ENCODE assay signal across 12 cellular contexts in the genomic region with DNA sequence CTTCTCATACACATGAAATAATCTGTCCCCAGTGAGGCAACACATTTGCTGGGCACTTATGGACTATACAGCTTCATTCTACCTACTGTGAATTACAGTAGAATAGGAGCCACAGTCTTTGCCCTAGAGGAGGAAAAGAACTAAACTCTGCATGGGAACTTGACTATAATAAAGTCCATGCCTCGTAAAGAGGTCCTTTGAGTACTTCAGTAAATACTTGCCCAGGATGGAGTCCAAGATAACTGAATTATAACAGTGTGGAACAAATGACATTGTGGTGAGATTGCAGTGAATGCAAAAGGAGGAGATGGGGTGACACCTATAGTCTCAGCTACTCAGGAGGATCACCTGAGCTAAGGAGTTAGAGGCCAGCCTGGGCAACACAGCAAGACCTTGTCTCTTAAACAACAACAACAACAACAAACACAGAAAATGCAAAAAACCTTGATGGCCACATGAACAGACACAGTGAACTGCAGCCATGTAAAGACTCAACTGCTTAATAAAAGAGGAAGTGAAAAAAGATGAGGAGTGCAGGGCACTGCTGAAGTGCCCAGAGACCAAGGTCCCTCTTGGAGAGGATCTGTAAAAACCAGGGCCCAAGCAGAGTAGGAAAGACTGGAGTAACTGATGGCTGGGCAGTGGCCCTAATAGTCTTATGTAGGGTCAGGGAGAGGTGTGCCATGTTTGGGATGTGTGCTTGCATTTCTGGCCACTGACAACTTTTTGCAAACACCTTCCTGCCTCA. TPM values are rescaled to one million over a fixed set of nuclear protein-coding genes. Genes with fewer than 3 reads are reported as not detected.
DNase-seq lines count a peak whose midpoint lies in the region; ATAC-seq and TF ChIP-seq lines count a peak whose summit lies in the region.
"Had no signal": no experiment of that assay in that cellular context is flagged by ENCODE, and none has a peak within 500 bp of the region (broad histone marks: within the 10 kb centered on the region; RNA-seq: fewer than 3 reads in every experiment).

No MANE protein-coding gene starts in this region.

- peaks cover 57% of the 10 kb centered on the region for H3K4me1 Mint-ChIP-seq in CD4-positive, alpha-beta T cell (ENCODE audit: low read depth)
- H3K4me1 Mint-ChIP-seq in brain, result peaks cover 79% of the 10 kb centered on the region
- H3K4me1 Mint-ChIP-seq in stimulated activated naive CD8-positive, alpha-beta T cell treated with anti-CD3 and anti-CD28 coated beads, Interleukin-15, amount 100 ng/mL, for 72 hours, result peaks cover 48% of the 10 kb centered on the region

- DNase-seq in CD4-positive, alpha-beta T cell, result no peak
- DNase-seq in Kasumi-1 (lab: John Stamatoyannopoulos, UW), result peak; percentile 28 to 41
- DNase-seq in HT-29 (ENCODE audit: low spot score), result no peak
- DNase-seq in HCEC 1CT, result no peak
- no peak for DNase-seq in A172 (ENCODE audit: low spot score)
- no peak for DNase-seq in stimulated activated naive CD8-positive, alpha-beta T cell treated with anti-CD3 and anti-CD28 coated beads, Interleukin-15, amount 100 ng/mL, for 72 hours
- DNase-seq: activated effector memory CD4-positive, alpha-beta T cell treated with Interleukin-2 at 50 U/mL for 16 hours; NCI-H446 treated with DMSO at 0.1 percent for 48 hours; T-helper 17 cell had no signal

- H3K36me3 Mint-ChIP-seq in CD4-positive, alpha-beta T cell (ENCODE audit: low read depth), result peaks cover 57% of the 10 kb centered on the region
- peaks cover 9% of the 10 kb centered on the region for H3K36me3 Mint-ChIP-seq in brain

- no peaks in the 10 kb centered on the region for H3K9me3 Mint-ChIP-seq in CD4-positive, alpha-beta T cell
- no peaks in the 10 kb centered on the region for H3K9me3 Mint-ChIP-seq in brain
- no peaks in the 10 kb centered on the region for H3K9me3 Mint-ChIP-seq in stimulated activated naive CD8-positive, alpha-beta T cell treated with anti-CD3 and anti-CD28 coated beads, Interleukin-15, amount 100 ng/mL, for 72 hours

- intact Hi-C loops in CD4-positive, alpha-beta T cell (cut with DNase I, micrococcal nuclease), result no loop called here

- POLR2A ChIA-PET in CD4-positive, alpha-beta T cell (lab: Charles Lee), result no interaction called here

- H3K27me3 ChIP-seq in CD4-positive, alpha-beta T cell (ENCODE audit: control insufficient read depth, insufficient read depth, low read length), result no peaks in the 10 kb centered on the region

- no peak overlapping the region for H3K27ac Mint-ChIP-seq in CD4-positive, alpha-beta T cell
- peak overlapping the region in 3 of 5 experiments; percentile 12 to 32 (median 30) for H3K27ac Mint-ChIP-seq in brain
- peak overlapping the region in 1 of 2 donors; percentile 79 for H3K27ac Mint-ChIP-seq in stimulated activated naive CD8-positive, alpha-beta T cell treated with anti-CD3 and anti-CD28 coated beads, Interleukin-15, amount 100 ng/mL, for 72 hours
- H3K27ac Mint-ChIP-seq: T-helper 17 cell had no signal

- H3K27me3 Mint-ChIP-seq in CD4-positive, alpha-beta T cell, result no peaks in the 10 kb centered on the region
- peaks cover 23% of the 10 kb centered on the region for H3K27me3 Mint-ChIP-seq in brain
- no peaks in the 10 kb centered on the region for H3K27me3 Mint-ChIP-seq in stimulated activated naive CD8-positive, alpha-beta T cell treated with anti-CD3 and anti-CD28 coated beads, Interleukin-15, amount 100 ng/mL, for 72 hours
- H3K27me3 Mint-ChIP-seq: T-helper 17 cell had no signal

- no peak for TF ChIP-seq CTCF in CD4-positive, alpha-beta T cell (IDR thresholded peaks at IDR 0.05)
- TF ChIP-seq CTCF in brain (conservative IDR thresholded peaks at IDR 0.05), result no peak

- CTCF ChIA-PET in CD4-positive, alpha-beta T cell (lab: Charles Lee), result no interaction called here

- H3K9me3 ChIP-seq in CD4-positive, alpha-beta T cell (ENCODE audit: control insufficient read depth, low read length), result no peaks in the 10 kb centered on the region

- no peak for ATAC-seq in CD4-positive, alpha-beta T cell (ENCODE audit: poor library complexity)
- ATAC-seq in GM21423 (IDR thresholded peaks at IDR 0.05; ENCODE audit: unreplicated experiment), result peak; percentile 47
- ATAC-seq in stimulated activated naive CD8-positive, alpha-beta T cell treated with anti-CD3 and anti-CD28 coated beads, Interleukin-15, amount 100 ng/mL, for 72 hours, result no peak
- ATAC-seq: T-helper 17 cell had no signal

- H3K4me3 Mint-ChIP-seq in CD4-positive, alpha-beta T cell, result peak overlapping the region; percentile 31
- H3K4me3 Mint-ChIP-seq in brain, result peak overlapping the region in 4 of 5 experiments; percentile 4 to 71 (median 21)
- H3K4me3 Mint-ChIP-seq in stimulated activated naive CD8-positive, alpha-beta T cell treated with anti-CD3 and anti-CD28 coated beads, Interleukin-15, amount 100 ng/mL, for 72 hours, result no peak overlapping the region
- H3K4me3 Mint-ChIP-seq: T-helper 17 cell had no signal

- H3K27ac ChIP-seq in CD4-positive, alpha-beta T cell (ENCODE audit: low read depth, low read length), result no peak overlapping the region
- H3K27ac ChIP-seq: KMS-11 had no signal

RNA-seq across cellular contexts. Expression of a gene that starts 3.7 kb away (rescaled TPM):
- total RNA-seq in CD4-positive, alpha-beta T cell, result 10 to 100 TPM; 26.1 to 27.7 TPM
- polyA plus RNA-seq in brain (ENCODE audit: insufficient read depth, low read depth, low replicate concordance), result 89.2 TPM
- total RNA-seq in HT-29 (2014; rRNA removed; shearing (Covaris generic)), result 112 and 125 TPM in 2 replicates
- total RNA-seq in A172 (2014; rRNA removed; shearing (Covaris generic)), result 84.5 and 93.4 TPM in 2 replicates

RNA-seq across cellular contexts. Expression of a gene that starts 39.0 kb away (rescaled TPM):
- total RNA-seq in CD4-positive, alpha-beta T cell, result not detected
- polyA plus RNA-seq in brain (ENCODE audit: insufficient read depth, low read depth, low replicate concordance), result 4.1 TPM
- total RNA-seq in HT-29 (2014; rRNA removed; shearing (Covaris generic)), result not detected in 2 replicates
- total RNA-seq in A172 (2014; rRNA removed; shearing (Covaris generic)), result not detected in 2 replicates

RNA-seq across cellular contexts. Expression of a gene that starts 48.2 kb away (rescaled TPM):
- 10 to 100 TPM; 36.6 to 39.2 TPM for total RNA-seq in CD4-positive, alpha-beta T cell
- 32.9 TPM for polyA plus RNA-seq in brain (ENCODE audit: insufficient read depth, low read depth, low replicate concordance)
- 32.1 and 36.8 TPM in 2 replicates for total RNA-seq in HT-29 (2014; rRNA removed; shearing (Covaris generic))
- 23.0 and 38.0 TPM in 2 replicates for total RNA-seq in A172 (2014; rRNA removed; shearing (Covaris generic))

RNA-seq across cellular contexts. Expression of a gene that starts 54.8 kb away (rescaled TPM):
- 10 to 100 TPM; 31.5 to 33.9 TPM for total RNA-seq in CD4-positive, alpha-beta T cell
- 57.8 TPM for polyA plus RNA-seq in brain (ENCODE audit: insufficient read depth, low read depth, low replicate concordance)
- total RNA-seq in HT-29 (2014; rRNA removed; shearing (Covaris generic)), result 71.9 and 83.1 TPM in 2 replicates
- total RNA-seq in A172 (2014; rRNA removed; shearing (Covaris generic)), result 25.3 and 40.4 TPM in 2 replicates

Comparison
In these comparisons a context has a peak if more than half of its experiments do, and no peak if none do; other contexts are left out.
1. DNase-seq: peak in Kasumi-1 (2 of 2); none in CD4-positive, alpha-beta T cell (0 of 10), HT-29 (single experiment), HCEC 1CT (single experiment), A172 (single experiment) and stimulated activated naive CD8-positive, alpha-beta T cell treated with anti-CD3 and anti-CD28 coated beads, Interleukin-15, amount 100 ng/mL, for 72 hours (0 of 2).
2. H3K4me3 Mint-ChIP-seq: peak in CD4-positive, alpha-beta T cell (single experiment) and brain (4 of 5); none in stimulated activated naive CD8-positive, alpha-beta T cell treated with anti-CD3 and anti-CD28 coated beads, Interleukin-15, amount 100 ng/mL, for 72 hours (0 of 2).